14 cellular contexts compared by ENCODE assay signal in genomic region chr1:41513388-41513745, GRCh38. TPM values are rescaled to one million over a fixed set of nuclear protein-coding genes. Genes with fewer than 3 reads are reported as not detected.
DNase-seq lines count a peak whose midpoint lies in the region; ATAC-seq, FAIRE-seq and TF ChIP-seq lines count a peak whose summit lies in the region.
"Had no signal": no experiment of that assay in that cellular context is flagged by ENCODE, and none has a peak within 500 bp of the region (broad histone marks: within the 10 kb centered on the region; RNA-seq: fewer than 3 reads in every experiment).

No MANE protein-coding gene starts in this region.

- CTCF ChIA-PET in K562 (lab: Yijun Ruan, JAX; ENCODE audit: low intra/inter-chr PET ratio) = no interaction called here

- no peak overlapping the region for H3K4ac ChIP-seq in H9 (ENCODE audit: low read depth, low read length)

- H2BK20ac ChIP-seq in H9 (ENCODE audit: low read depth, low read length, poor library complexity, severe bottlenecking) = no peak overlapping the region

- no peak overlapping the region for H2BK5ac ChIP-seq in H9 (ENCODE audit: insufficient read length, low read length)

- H3K27ac Mint-ChIP-seq in H9 (no peak overlapping the region), neural crest cell (ENCODE audit: unreplicated experiment) (no peak overlapping the region)

- H3K4me3 Mint-ChIP-seq in H9 = no peak overlapping the region; a peak in 1 of 5 replicates
- no peak overlapping the region for H3K4me3 Mint-ChIP-seq in neural crest cell

- no peaks in the 10 kb centered on the region for H3K79me1 ChIP-seq in H9 (ENCODE audit: insufficient read depth, low read depth, low read length, poor library complexity, severe bottlenecking)

- in situ Hi-C loops in K562 (cut with MboI) = no loop called here

- H3K4me2 ChIP-seq in H9 (ENCODE audit: insufficient read depth, insufficient read length, low read length) (no peak overlapping the region), K562 (ENCODE audit: insufficient read depth, low read length) (no peak overlapping the region)
- H3K4me2 ChIP-seq: BLaER1 treated with 17β-estradiol and CSF1 and Interleukin-3, amounts not matched to agents 10 nM and 100 nM had no signal

- BruUV-seq in K562 (replicated peaks; lab: Mats Ljungman, UMichigan) = no TSS peak

- H3K27ac ChIP-seq in H9 (ENCODE audit: insufficient read length, low read depth, low read length) (no peak overlapping the region), K562 (ENCODE audit: extremely low read depth, low read depth, low read length) (no peak overlapping the region)
- H3K27ac ChIP-seq: BLaER1 treated with 17β-estradiol and CSF1 and Interleukin-3, amounts not matched to agents 10 nM and 100 nM had no signal

- peaks cover 14% of the 10 kb centered on the region for H3K27me3 Mint-ChIP-seq in H9 (ENCODE audit: low read depth)
- no peaks in the 10 kb centered on the region for H3K27me3 Mint-ChIP-seq in neural crest cell (ENCODE audit: low read depth)

- no peak for TF ChIP-seq EP300 in K562 (IDR thresholded peaks at IDR 0.05; ENCODE audit: low read length)

- H3K36me3 ChIP-seq in K562 (ENCODE audit: control insufficient read depth, insufficient read depth, low read length) = no peaks in the 10 kb centered on the region

- no peaks in the 10 kb centered on the region for H3K9me3 ChIP-seq in H9 (ENCODE audit: control insufficient read depth, low read depth, low read length)
- no peaks in the 10 kb centered on the region for H3K9me3 ChIP-seq in K562 (replicated peaks; ENCODE audit: control insufficient read depth, insufficient read depth, low read depth, low read length)
- H3K9me3 ChIP-seq: BLaER1 treated with 17β-estradiol and CSF1 and Interleukin-3, amounts not matched to agents 10 nM and 100 nM had no signal

- no peak overlapping the region for H4K8ac ChIP-seq in H9 (replicated peaks; ENCODE audit: insufficient read length, low read depth, low read length)

- no peak overlapping the region for H3T11ph ChIP-seq in H9 (ENCODE audit: low read length)

- H2AFZ ChIP-seq in H9 (ENCODE audit: low read length) (no peak overlapping the region), K562 (ENCODE audit: low read depth, low read length) (no peak overlapping the region)

- FAIRE-seq in K562 (lab: Jason Lieb, UNC) = peak; percentile 68

- no CpG with 5 or more reads among the region's 18 CpGs for WGBS in H9 (ENCODE audit: extremely low coverage, insufficient read length, low lambda C conversion rate)
- WGBS in K562 (ENCODE audit: insufficient coverage, low coverage, missing lambda C conversion rate) = 3% methylated on average over 16 of the region's 18 CpGs

- no peak overlapping the region for H2BK15ac ChIP-seq in H9 (ENCODE audit: low read depth, low read length)

- TF ChIP-seq RAD21 in K562 (CRISPR knock-in tag; conservative IDR thresholded peaks at IDR 0.05 in 1 of 2, IDR thresholded peaks at IDR 0.05 in 1 of 2) = no peak

- peaks cover 3% of the 10 kb centered on the region for H3K23me2 ChIP-seq in H9 (ENCODE audit: insufficient read length, low read depth, low read length, poor library complexity, severe bottlenecking)

- H3K4me3 ChIP-seq in K562 = no peak overlapping the region
- H3K4me3 ChIP-seq: BLaER1 treated with 17β-estradiol and CSF1 and Interleukin-3, amounts not matched to agents 10 nM and 100 nM had no signal

- no peak overlapping the region for H3K9ac ChIP-seq in H9 (ENCODE audit: extremely low read depth, insufficient read length, low read length)
- no peak overlapping the region for H3K9ac ChIP-seq in K562 (ENCODE audit: insufficient read depth in 1 of 2, low read depth in 2 of 2, low read length in 2 of 2)
- H3K9ac ChIP-seq: BLaER1 treated with 17β-estradiol and CSF1 and Interleukin-3, amounts not matched to agents 10 nM and 100 nM had no signal

- intact Hi-C loops in K562 (cut with micrococcal nuclease) = no loop called here

- H3K23ac ChIP-seq in H9 (ENCODE audit: insufficient read length, low read depth, low read length) = no peak overlapping the region

- TF ChIP-seq POLR2A in K562 (conservative IDR thresholded peaks at IDR 0.05) = no peak

- peak; percentile 38 to 44 for DNase-seq in activated CD4-positive, alpha-beta T cell treated with anti-CD3 and anti-CD28 coated beads, Interleukin-2, amount 50 U/mL, for 48 hours
- no peak for DNase-seq in activated CD4-positive, alpha-beta T cell treated with anti-CD3 and anti-CD28 coated beads for 1 hour
- DNase-seq in H9 (peak; percentile 76), K562 (ENCODE audit: extremely low read depth in 1 of 4, low spot score in 3 of 4) (peak; percentile 23 to 64 (median 62)), neural crest cell (ENCODE audit: low read depth, low spot score) (no peak), DMS53 treated with DMSO at 0.1 percent for 48 hours (lab: John Stamatoyannopoulos, UW; ENCODE audit: unreplicated experiment) (no peak), mucosa of gallbladder (ENCODE audit: low spot score) (no peak)
- DNase-seq: cortex of kidney, islet precursor cell, KG1 had no signal

- H4K5ac ChIP-seq in H9 (ENCODE audit: insufficient read length, low read depth, low read length) = no peak overlapping the region

- no peaks in the 10 kb centered on the region; a peak in 1 of 5 replicates for H3K9me3 Mint-ChIP-seq in H9
- H3K9me3 Mint-ChIP-seq in neural crest cell = no peaks in the 10 kb centered on the region

- H3K27me3 ChIP-seq in H9 (ENCODE audit: insufficient read depth, low read length) (no peaks in the 10 kb centered on the region), K562 (ENCODE audit: control insufficient read depth in 2 of 2, insufficient read depth in 2 of 2, low read length in 2 of 2) (peaks cover 44 to 79% of the 10 kb centered on the region in 2 experiments; a peak in 4 of 5 replicates)

- peak; percentile 43; the same call in 1 of the 3 replicates for ATAC-seq in K562
- no peak for ATAC-seq in GM18519 (IDR thresholded peaks at IDR 0.05; ENCODE audit: low FRiP score, unreplicated experiment)
- ATAC-seq: right cardiac atrium had no signal

- H3K9me1 ChIP-seq in K562 (ENCODE audit: control insufficient read depth, insufficient read depth, low read length) = peaks cover 2% of the 10 kb centered on the region

- no peaks in the 10 kb centered on the region for H3K79me2 ChIP-seq in H9 (ENCODE audit: insufficient read depth, low read length)
- H3K79me2 ChIP-seq in K562 (ENCODE audit: control insufficient read depth, insufficient read depth, low read length) = no peaks in the 10 kb centered on the region

- H4K20me1 ChIP-seq in H9 (ENCODE audit: control insufficient read depth, insufficient read depth, insufficient read length) = no peaks in the 10 kb centered on the region
- peaks cover 13% of the 10 kb centered on the region for H4K20me1 ChIP-seq in K562 (replicated peaks; ENCODE audit: control insufficient read depth, insufficient read depth, low read length)

- H3K4me1 ChIP-seq in H9 (ENCODE audit: insufficient read depth, low read length) (peaks cover 3% of the 10 kb centered on the region; the same call in 1 of the 2 replicates), K562 (replicated peaks in 1 of 2; ENCODE audit: control insufficient read depth in 2 of 2, insufficient read depth in 2 of 2, low read length in 2 of 2) (peaks cover 0 to 28% of the 10 kb centered on the region in 2 experiments; a peak in 2 of 5 replicates)

- H2BK12ac ChIP-seq in H9 (ENCODE audit: insufficient read length, low read depth, low read length) = no peak overlapping the region

- peaks cover 15 to 17% of the 10 kb centered on the region in 2 experiments for H3K4me1 Mint-ChIP-seq in H9
- H3K4me1 Mint-ChIP-seq in neural crest cell = peaks cover 32% of the 10 kb centered on the region

- no peaks in the 10 kb centered on the region for H3K36me3 Mint-ChIP-seq in H9 (ENCODE audit: insufficient read depth in 1 of 3, low read depth in 3 of 3)
- no peaks in the 10 kb centered on the region for H3K36me3 Mint-ChIP-seq in neural crest cell (ENCODE audit: low read depth)

- no peak overlapping the region for H4K91ac ChIP-seq in H9 (ENCODE audit: insufficient read length, low read depth, low read length)

- no peak overlapping the region for H2AK5ac ChIP-seq in H9 (ENCODE audit: insufficient read length, low read length)

- peak; percentile 79 for TF ChIP-seq CTCF in H9 (conservative IDR thresholded peaks at IDR 0.05)
- peak; percentile 51 to 75 (median 52) for TF ChIP-seq CTCF in K562 (IDR thresholded peaks at IDR 0.05 in 2 of 3, conservative IDR thresholded peaks at IDR 0.05 in 1 of 3; ENCODE audit: insufficient read depth in 2 of 3, low read depth in 1 of 3, low read length in 3 of 3)
- TF ChIP-seq CTCF in neural crest cell (conservative IDR thresholded peaks at IDR 0.05) = peak; percentile 47

- no peak overlapping the region for H3K56ac ChIP-seq in H9 (ENCODE audit: insufficient read length, low read depth, low read length)

- no peak overlapping the region for H2BK120ac ChIP-seq in H9 (ENCODE audit: low read depth, low read length, poor library complexity, severe bottlenecking)

- H3K18ac ChIP-seq in H9 (ENCODE audit: insufficient read length, low read depth, low read length) = no peak overlapping the region

- no peak overlapping the region for H3K14ac ChIP-seq in H9 (ENCODE audit: insufficient read depth, low read length)

- POLR2A ChIA-PET in K562 (lab: Yijun Ruan, JAX) = interaction anchor here (1.2 kb wide), 1 partner anchor 11 kb away, joined by 3 read pairs; no protein-coding TSS in a partner anchor

TF ChIP-seq in K562, 482 proteins besides CTCF, POLR2A, EP300 and RAD21 (continues in another document):
- no peak for TF ChIP-seq ELF1 (tag; IDR thresholded peaks at IDR 0.05)
- TF ChIP-seq ZNF445 (CRISPR knock-in tag; IDR thresholded peaks at IDR 0.05; ENCODE audit: low read depth) = no peak
- no peak for TF ChIP-seq GATAD2B (IDR thresholded peaks at IDR 0.05; ENCODE audit: borderline replicate concordance)

RNA-seq across cellular contexts. Expression of gene EDN2, which starts 28.9 kb away (rescaled TPM):
- total RNA-seq in H9 (2021) (0.22 and 0.24 TPM in 2 replicates), K562 (2014; rRNA removed) (not detected in 2 replicates), K562 (2014; rRNA removed; fragmentation: Illumina TruSeq; extraction: Trizol) (not detected in 2 replicates), K562 (2015; rRNA removed; fragmentation: Illumina TruSeq; extraction: Trizol) (not detected in 2 replicates), K562 (2021) (not detected in 2 replicates), neural crest cell (not detected in 2 replicates), mucosa of gallbladder (0.83 TPM)
- not detected in 2 replicates for total RNA-seq in K562 (2011; cell fraction: chromatin; rRNA removed; ENCODE audit: low replicate concordance)
- total RNA-seq in K562 (2011; cell fraction: nucleolus; rRNA removed) = not detected in 2 replicates
- total RNA-seq in K562 (2011; cell fraction: nucleoplasm; rRNA removed) = not detected in 2 replicates
- polyA plus RNA-seq in K562 (2011; rRNA removed) (not detected in 2 replicates), K562 (2014; fragmentation: Illumina TruSeq; extraction: Trizol) (not detected in 2 replicates), K562 (2014; fragmentation: Nextera tagmentation; extraction: Ambion mirVana) (not detected), K562 (2014; rRNA removed) (not detected in 2 replicates)
- not detected in 2 replicates for polyA plus RNA-seq in K562 (2011; cell fraction: cytosol; rRNA removed)
- not detected in 2 replicates for polyA plus RNA-seq in K562 (2011; cell fraction: nucleus; rRNA removed)
- not detected in 2 replicates for polyA plus RNA-seq in K562 (2012)
- polyA minus RNA-seq in K562 (2011; rRNA and poly(A)+ RNA removed) = not detected in 2 replicates
- not detected in 2 replicates for polyA minus RNA-seq in K562 (2011; cell fraction: cytosol; rRNA and poly(A)+ RNA removed)
- polyA minus RNA-seq in K562 (2011; cell fraction: nucleus; rRNA and poly(A)+ RNA removed) = not detected in 2 replicates
- total RNA-seq: activated CD8-positive, alpha-beta memory T cell treated with anti-CD3 and anti-CD28 coated beads for 36 hours had no signal

Comparison
In these comparisons a context has a peak if more than half of its experiments do, and no peak if none do; other contexts are left out.
1. DNase-seq: peak in activated CD4-positive, alpha-beta T cell treated with anti-CD3 and anti-CD28 coated beads, Interleukin-2, amount 50 U/mL, for 48 hours (2 of 2), H9 (single experiment) and K562 (4 of 4); none in activated CD4-positive, alpha-beta T cell treated with anti-CD3 and anti-CD28 coated beads for 1 hour (single experiment), neural crest cell (single experiment), DMS53 treated with DMSO at 0.1 percent for 48 hours (single experiment) and mucosa of gallbladder (single experiment).
2. Peak in every context shown above with its lines, with median percentiles within 50 percentile points of each other: CTCF ChIP-seq.